ENCODE assay signal across 1 cellular context in genomic region chr1:218531936-218532335, GRCh38.
TF ChIP-seq lines count a peak whose summit lies in the region.

No MANE protein-coding gene starts in this region.

TF ChIP-seq in IMR-90, 13 proteins besides CTCF, POLR2A, EP300 and RAD21 (continued from another document):
- TF ChIP-seq RCOR1 (IDR thresholded peaks at IDR 0.05; ENCODE audit: insufficient replicate concordance, low read length) (no peak), CHD1 (IDR thresholded peaks at IDR 0.05; ENCODE audit: low read depth, low read length) (no peak), CEBPB (IDR thresholded peaks at IDR 0.05; ENCODE audit: low read depth, low read length) (no peak), SMC3 (IDR thresholded peaks at IDR 0.05; ENCODE audit: low read depth, low read length) (no peak), NFE2L2 (IDR thresholded peaks at IDR 0.05; ENCODE audit: low read depth, low read length) (no peak), MAZ (IDR thresholded peaks at IDR 0.05; ENCODE audit: borderline replicate concordance, low read depth, low read length) (no peak), ELK1 (IDR thresholded peaks at IDR 0.05; ENCODE audit: borderline replicate concordance, low read depth, low read length) (no peak)
